Comparison of ENCODE assay signal across 19 cellular contexts in the genomic region with DNA sequence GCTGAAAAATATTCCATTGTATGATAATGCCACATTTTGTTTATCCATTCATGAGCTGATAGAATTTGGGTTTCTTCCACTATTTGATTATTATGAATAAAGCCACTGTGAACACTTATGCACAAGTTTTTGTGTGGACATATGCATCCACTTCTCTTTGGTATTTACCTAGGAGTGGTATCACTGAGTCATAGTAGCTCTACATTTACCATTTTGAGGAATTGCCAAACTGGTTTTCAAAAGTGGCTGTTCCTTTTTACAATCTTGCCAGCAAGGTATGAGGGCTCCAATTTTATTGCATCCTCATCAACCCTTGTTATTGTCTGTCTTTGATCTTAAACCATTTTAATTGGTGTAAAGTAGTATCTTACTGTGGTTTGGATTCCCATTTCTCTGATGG. TPM values are rescaled to one million over a fixed set of nuclear protein-coding genes. Genes with fewer than 3 reads are reported as not detected.
DNase-seq lines count a peak whose midpoint lies in the region; ATAC-seq, FAIRE-seq and TF ChIP-seq lines count a peak whose summit lies in the region.
"Had no signal": no experiment of that assay in that cellular context is flagged by ENCODE, and none has a peak within 500 bp of the region (broad histone marks: within the 10 kb centered on the region; RNA-seq: fewer than 3 reads in every experiment).

No MANE protein-coding gene starts in this region.

- H3K4me1 ChIP-seq in mammary epithelial cell (ENCODE audit: insufficient read depth, low read length), result no peaks in the 10 kb centered on the region

- dilution Hi-C loops in mammary epithelial cell (cut with HindIII; ENCODE audit: low sequenced_read_pairs), result no loop called here

- in situ Hi-C loops in mammary epithelial cell (cut with MboI; ENCODE audit: low sequenced_read_pairs in 2 of 2), result no loop called here

- CTCF ChIA-PET in mammary epithelial cell (lab: Charles Lee; ENCODE audit: low non-redundant PET), result no interaction called here
- CTCF ChIA-PET in MCF 10A (lab: Yijun Ruan, JAX), result no interaction called here

- ATAC-seq in esophagus mucosa, result peak; percentile 72
- ATAC-seq: GM23338 had no signal

- peaks cover 5% of the 10 kb centered on the region for H3K4me1 Mint-ChIP-seq in MCF 10A (ENCODE audit: insufficient read depth, unreplicated experiment)
- H3K4me1 Mint-ChIP-seq: CD4-positive, alpha-beta memory T cell; GM23338 had no signal

- intact Hi-C loops in mammary epithelial cell (cut with micrococcal nuclease) (no loop called here), MCF 10A (cut with micrococcal nuclease) (no loop called here)

- H2AFZ ChIP-seq in mammary epithelial cell (ENCODE audit: low read depth, low read length), result no peak overlapping the region
- H2AFZ ChIP-seq: GM23338 had no signal

- no peaks in the 10 kb centered on the region for H3K9me3 Mint-ChIP-seq in MCF 10A (ENCODE audit: unreplicated experiment)
- H3K9me3 Mint-ChIP-seq: GM23338 had no signal

- H3K79me2 ChIP-seq in mammary epithelial cell (ENCODE audit: insufficient read depth, low read length), result no peaks in the 10 kb centered on the region

- H3K27ac Mint-ChIP-seq in MCF 10A (ENCODE audit: low read depth, unreplicated experiment), result no peak overlapping the region
- H3K27ac Mint-ChIP-seq: CD4-positive, alpha-beta memory T cell; GM23338 had no signal

- H3K4me3 ChIP-seq in mammary epithelial cell (replicated peaks in 1 of 3; ENCODE audit: insufficient read depth in 1 of 3, low read depth in 2 of 3, low read length in 3 of 3) (no peak overlapping the region), bronchial epithelial cell (ENCODE audit: low read depth, low read length) (no peak overlapping the region)
- H3K4me3 ChIP-seq: GM23338, HAP-1 had no signal

- no peaks in the 10 kb centered on the region for H3K36me3 ChIP-seq in mammary epithelial cell (ENCODE audit: insufficient read depth, low read length)
- no peaks in the 10 kb centered on the region for H3K36me3 ChIP-seq in bronchial epithelial cell (ENCODE audit: control insufficient read depth, insufficient read depth, low read length)
- H3K36me3 ChIP-seq: HAP-1 had no signal

- no peak overlapping the region for H3K4me2 ChIP-seq in mammary epithelial cell (ENCODE audit: insufficient read depth, low read depth, low read length)
- H3K4me2 ChIP-seq: GM23338 had no signal

- DNase-seq in mammary epithelial cell (peak; percentile 22), MCF 10A (ENCODE audit: unreplicated experiment) (no peak), bronchial epithelial cell (ENCODE audit: low read depth) (peak; percentile 63), GM10266 (ENCODE audit: extremely low spot score) (no peak), occipital lobe (lab: John Stamatoyannopoulos, UW) (no peak)
- no peak for DNase-seq in activated CD4-positive, alpha-beta T cell treated with anti-CD3 and anti-CD28 coated beads for 1 hour
- DNase-seq: 8988T; C1 segment of cervical spinal cord; Calu3; CD4-positive, alpha-beta memory T cell; COR-L47; DMS79; EL; GDM1 had no signal

- H3K9me3 ChIP-seq in mammary epithelial cell (replicated peaks; ENCODE audit: insufficient read depth, low read length), result no peaks in the 10 kb centered on the region
- H3K9me3 ChIP-seq: HAP-1 had no signal

- no peaks in the 10 kb centered on the region for H3K36me3 Mint-ChIP-seq in MCF 10A (ENCODE audit: insufficient read depth, unreplicated experiment)
- H3K36me3 Mint-ChIP-seq: CD4-positive, alpha-beta memory T cell had no signal

- no peaks in the 10 kb centered on the region for H3K27me3 Mint-ChIP-seq in MCF 10A (ENCODE audit: insufficient read depth, unreplicated experiment)

- POLR2A ChIA-PET in MCF 10A (lab: Yijun Ruan, JAX), result interaction anchor here (2.7 kb wide), 1 partner anchor 12 kb away, joined by 14 read pairs; the partner anchor contains the start of gene EHBP1

- H3K27ac ChIP-seq in mammary epithelial cell (ENCODE audit: insufficient read depth, low read depth, low read length), result no peak overlapping the region

- no peak overlapping the region for H3K9ac ChIP-seq in mammary epithelial cell (ENCODE audit: insufficient read depth, low read length)

- H3K27me3 ChIP-seq in mammary epithelial cell (ENCODE audit: insufficient read depth, low read length) (no peaks in the 10 kb centered on the region), bronchial epithelial cell (ENCODE audit: control insufficient read depth, insufficient read depth, low read length) (no peaks in the 10 kb centered on the region)

- no TSS peak for BruUV-seq in mammary epithelial cell (replicated peaks; lab: Mats Ljungman, UMichigan)
- no TSS peak for BruUV-seq in MCF 10A (replicated peaks; lab: Mats Ljungman, UMichigan)

- H3K4me3 Mint-ChIP-seq in MCF 10A (ENCODE audit: unreplicated experiment), result no peak overlapping the region
- H3K4me3 Mint-ChIP-seq: CD4-positive, alpha-beta memory T cell; GM23338 had no signal

- no peaks in the 10 kb centered on the region for H4K20me1 ChIP-seq in mammary epithelial cell (ENCODE audit: insufficient read depth, low read length)

- no peak for FAIRE-seq in bronchial epithelial cell (lab: Jason Lieb, UNC)
- FAIRE-seq: GM12891, GM18507 had no signal

- TF ChIP-seq CTCF in mammary epithelial cell (conservative IDR thresholded peaks at IDR 0.05 in 1 of 2, IDR thresholded peaks at IDR 0.05 in 1 of 2; ENCODE audit: extremely low read depth in 1 of 2, insufficient read depth in 1 of 2, low read depth in 1 of 2, low read length in 2 of 2) (no peak), MCF 10A (IDR thresholded peaks at IDR 0.05; ENCODE audit: unreplicated experiment) (no peak), bronchial epithelial cell (IDR thresholded peaks at IDR 0.05; ENCODE audit: insufficient read depth, low read length, severe bottlenecking) (no peak), GM10266 (IDR thresholded peaks at IDR 0.05; ENCODE audit: control insufficient read depth, insufficient read depth, low read depth, missing control alignments) (no peak)

RNA-seq across cellular contexts. Expression of gene EHBP1, which starts 13.3 kb away (rescaled TPM):
- total RNA-seq in mammary epithelial cell (100 to 1,000 TPM in 1 of 2 donors, 10 to 100 TPM in 1; 46.0 to 101 TPM), MCF 10A (2022) (62.1 and 81.2 TPM in 2 replicates), bronchial epithelial cell (125 and 132 TPM in 2 replicates), esophagus mucosa (75.8 TPM), occipital lobe (114 TPM)
- 56.8 TPM for polyA plus RNA-seq in mammary epithelial cell
- 156 TPM for polyA minus RNA-seq in mammary epithelial cell

Comparison
In these comparisons a context has a peak if more than half of its experiments do, and no peak if none do; other contexts are left out.
1. DNase-seq: peak in mammary epithelial cell (single experiment) and bronchial epithelial cell (single experiment); none in MCF 10A (single experiment), activated CD4-positive, alpha-beta T cell treated with anti-CD3 and anti-CD28 coated beads for 1 hour (single experiment), GM10266 (single experiment) and occipital lobe (single experiment).